ENCODE assay signal across 23 cellular contexts in the genomic region with DNA sequence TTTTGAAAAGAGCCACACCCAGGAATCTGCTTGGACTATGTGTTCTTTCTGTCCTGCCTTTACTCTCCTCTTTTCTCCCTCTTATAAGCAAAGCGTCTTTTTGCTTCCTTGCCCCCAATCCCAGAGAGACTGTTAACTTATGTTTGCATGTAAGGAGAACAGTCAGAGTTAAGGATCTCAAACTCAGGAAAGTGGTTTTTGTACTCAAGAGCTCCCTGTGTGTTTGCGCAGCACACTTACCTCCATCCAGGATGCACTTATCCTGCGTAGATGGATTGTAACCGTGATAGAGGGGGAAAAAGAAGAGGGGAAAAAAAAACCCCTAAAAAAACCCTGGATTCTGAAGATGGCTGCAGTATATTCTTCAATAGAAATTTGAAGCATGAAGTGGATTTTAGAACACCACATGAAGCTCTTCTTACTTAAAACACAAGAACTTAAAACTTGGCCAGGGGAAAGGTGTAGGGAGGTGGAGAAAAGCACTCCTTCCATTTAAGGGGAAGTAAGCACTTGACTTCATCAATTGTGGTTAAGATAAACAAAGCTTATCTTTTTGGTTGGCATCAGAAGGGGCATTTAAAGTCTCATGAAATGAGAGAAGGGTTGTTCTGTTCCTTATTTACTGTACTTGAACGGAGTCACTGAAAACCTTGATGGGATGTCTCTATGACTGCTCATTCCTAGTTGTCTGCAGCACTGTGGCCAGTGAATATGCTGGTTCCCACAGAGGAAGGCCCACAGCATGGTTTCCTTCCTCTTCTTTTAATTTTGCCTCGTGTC.
DNase-seq lines count a peak whose midpoint lies in the region; ATAC-seq and TF ChIP-seq lines count a peak whose summit lies in the region.
"Had no signal": no experiment of that assay in that cellular context is flagged by ENCODE, and none has a peak within 500 bp of the region (broad histone marks: within the 10 kb centered on the region; RNA-seq: fewer than 3 reads in every experiment).

No MANE protein-coding gene starts in this region.

- H3K27me3 Mint-ChIP-seq in activated B cell treated with CpG ODN at 0.5 μM for 24 hours = no peaks in the 10 kb centered on the region
- peaks cover 3 to 7% of the 10 kb centered on the region in 2 donors for H3K27me3 Mint-ChIP-seq in natural killer cell treated with Interleukin-12 subunit alpha and Interleukin-12 subunit beta and Interleukin-15 and Interleukin-18, amount 100 ng/mL, for 72 hours
- H3K27me3 Mint-ChIP-seq in T-cell = no peaks in the 10 kb centered on the region

- no peaks in the 10 kb centered on the region for H3K9me3 Mint-ChIP-seq in activated B cell treated with CpG ODN at 0.5 μM for 24 hours
- no peaks in the 10 kb centered on the region for H3K9me3 Mint-ChIP-seq in natural killer cell treated with Interleukin-12 subunit alpha and Interleukin-12 subunit beta and Interleukin-15 and Interleukin-18, amount 100 ng/mL, for 72 hours
- H3K9me3 Mint-ChIP-seq in T-cell = peaks cover 0 to 3% (median 0%) of the 10 kb centered on the region in 3 donors
- H3K9me3 Mint-ChIP-seq: activated naive CD8-positive, alpha-beta T cell treated with anti-CD3 and anti-CD28 coated beads, Interleukin-2, amount 50 U/mL, for 24 hours; activated T-helper 2 cell treated with anti-CD3 and anti-CD28 coated beads, Interferon-gamma antibody, Interleukin-2, Interleukin-4, amounts not matched to agents 10 μg/mL and 5 μg/mL and 100 μg/mL, durations not matched to agents 14 hours and 24 hours and 36 hours; CD8-positive, alpha-beta T cell had no signal

- ATAC-seq in activated B cell treated with CpG ODN at 0.5 μM for 24 hours (ENCODE audit: low read depth) (peak; percentile 16), GM21529 (IDR thresholded peaks at IDR 0.05; ENCODE audit: unreplicated experiment) (no peak), T-cell (replicated peaks in 1 of 4) (no peak)
- ATAC-seq in natural killer cell treated with Interleukin-12 subunit alpha and Interleukin-12 subunit beta and Interleukin-15 and Interleukin-18, amount 100 ng/mL, for 72 hours = no peak
- ATAC-seq: activated naive CD8-positive, alpha-beta T cell treated with anti-CD3 and anti-CD28 coated beads, Interleukin-2, amount 50 U/mL, for 24 hours; body of pancreas; CD8-positive, alpha-beta T cell; effector memory CD8-positive, alpha-beta T cell; gastroesophageal sphincter; Right ventricle myocardium inferior had no signal

- POLR2A ChIA-PET in activated B cell treated with CpG ODN at 0.5 μM for 24 hours (lab: Charles Lee) = interaction anchor here (0.6 to 1.9 kb wide), 4 partner anchors 12 to 196 kb away, joined by 3 to 7 read pairs (median 4); no protein-coding TSS in a partner anchor
- POLR2A ChIA-PET in T-cell (lab: Charles Lee) = interaction anchor here in 1 of 2 donors (0.6 kb wide), 1 partner anchor 1394 kb away, joined by 3 read pairs; no protein-coding TSS in a partner anchor

- H3K27ac Mint-ChIP-seq in activated B cell treated with CpG ODN at 0.5 μM for 24 hours (peak overlapping the region; percentile 96), T-cell (no peak overlapping the region)
- no peak overlapping the region for H3K27ac Mint-ChIP-seq in natural killer cell treated with Interleukin-12 subunit alpha and Interleukin-12 subunit beta and Interleukin-15 and Interleukin-18, amount 100 ng/mL, for 72 hours
- H3K27ac Mint-ChIP-seq: activated naive CD8-positive, alpha-beta T cell treated with anti-CD3 and anti-CD28 coated beads, Interleukin-2, amount 50 U/mL, for 24 hours; activated T-helper 2 cell treated with anti-CD3 and anti-CD28 coated beads, Interferon-gamma antibody, Interleukin-2, Interleukin-4, amounts not matched to agents 10 μg/mL and 5 μg/mL and 100 μg/mL, durations not matched to agents 14 hours and 24 hours and 36 hours; CD8-positive, alpha-beta T cell; effector memory CD8-positive, alpha-beta T cell had no signal

- H3K36me3 Mint-ChIP-seq in activated B cell treated with CpG ODN at 0.5 μM for 24 hours (ENCODE audit: low read depth) = peaks cover 6% of the 10 kb centered on the region
- no peaks in the 10 kb centered on the region for H3K36me3 Mint-ChIP-seq in natural killer cell treated with Interleukin-12 subunit alpha and Interleukin-12 subunit beta and Interleukin-15 and Interleukin-18, amount 100 ng/mL, for 72 hours
- no peaks in the 10 kb centered on the region for H3K36me3 Mint-ChIP-seq in T-cell
- H3K36me3 Mint-ChIP-seq: CD8-positive, alpha-beta T cell had no signal

- DNase-seq in NOMO-1 treated with DMSO at 0.1 percent for 48 hours (lab: John Stamatoyannopoulos, UW; ENCODE audit: unreplicated experiment) = peak; percentile 51
- DNase-seq in NOMO-1 treated with dmso at 0.1 percent for 144 hours (lab: John Stamatoyannopoulos, UW; ENCODE audit: unreplicated experiment) = no peak
- DNase-seq in NCI-H187 (lab: John Stamatoyannopoulos, UW) = peak; percentile 74 to 75
- DNase-seq in activated B cell treated with CpG ODN at 0.5 μM for 24 hours = no peak
- no peak for DNase-seq in activated gamma-delta T cell treated with Interleukin-2 at 50 U/mL for 16 hours
- DNase-seq in natural killer cell treated with Interleukin-12 subunit alpha and Interleukin-12 subunit beta and Interleukin-15 and Interleukin-18, amount 100 ng/mL, for 72 hours (ENCODE audit: low spot score) = no peak
- no peak for DNase-seq in T-cell
- DNase-seq: activated CD4-positive, alpha-beta T cell treated with anti-CD3 and anti-CD28 coated beads, Interleukin-2, amount 50 U/mL, for 1 hour; activated CD8-positive, alpha-beta memory T cell treated with anti-CD3 and anti-CD28 coated beads, Interleukin-2, amount 50 U/mL, for 4 hours; activated naive CD8-positive, alpha-beta T cell treated with anti-CD3 and anti-CD28 coated beads, Interleukin-2, amount 50 U/mL, for 24 hours; body of pancreas; CD8-positive, alpha-beta T cell; DND-41; effector memory CD8-positive, alpha-beta T cell; HCEC 1CT; kidney glomerular epithelial cell; NCI-H1694; NCI-H510A; T-helper 1 cell had no signal

- no peak for TF ChIP-seq CTCF in activated B cell treated with CpG ODN at 0.5 μM for 24 hours (IDR thresholded peaks at IDR 0.05)

- peak overlapping the region; percentile 8 for H3K4me3 Mint-ChIP-seq in activated B cell treated with CpG ODN at 0.5 μM for 24 hours
- no peak overlapping the region for H3K4me3 Mint-ChIP-seq in natural killer cell treated with Interleukin-12 subunit alpha and Interleukin-12 subunit beta and Interleukin-15 and Interleukin-18, amount 100 ng/mL, for 72 hours
- H3K4me3 Mint-ChIP-seq in T-cell = no peak overlapping the region
- H3K4me3 Mint-ChIP-seq: activated naive CD8-positive, alpha-beta T cell treated with anti-CD3 and anti-CD28 coated beads, Interleukin-2, amount 50 U/mL, for 24 hours; CD8-positive, alpha-beta T cell; effector memory CD8-positive, alpha-beta T cell had no signal

- H3K4me1 Mint-ChIP-seq in activated B cell treated with CpG ODN at 0.5 μM for 24 hours = peaks cover 66% of the 10 kb centered on the region
- H3K4me1 Mint-ChIP-seq in natural killer cell treated with Interleukin-12 subunit alpha and Interleukin-12 subunit beta and Interleukin-15 and Interleukin-18, amount 100 ng/mL, for 72 hours (ENCODE audit: low read depth in 2 of 2) = peaks cover 24 to 33% of the 10 kb centered on the region in 2 donors
- peaks cover 12 to 29% (median 23%) of the 10 kb centered on the region in 3 donors for H3K4me1 Mint-ChIP-seq in T-cell

- CTCF ChIA-PET in activated B cell treated with CpG ODN at 0.5 μM for 24 hours (lab: Charles Lee) (no interaction called here), T-cell (lab: Charles Lee) (no interaction called here)

- intact Hi-C loops in activated B cell treated with CpG ODN at 0.5 μM for 24 hours (cut with micrococcal nuclease) = no loop called here

Comparison
In these comparisons a context has a peak if more than half of its experiments do, and no peak if none do; other contexts are left out.
1. DNase-seq: peak in NOMO-1 treated with DMSO at 0.1 percent for 48 hours (single experiment) and NCI-H187 (2 of 2); none in NOMO-1 treated with dmso at 0.1 percent for 144 hours (single experiment), activated B cell treated with CpG ODN at 0.5 μM for 24 hours (single experiment), activated gamma-delta T cell treated with Interleukin-2 at 50 U/mL for 16 hours (single experiment), natural killer cell treated with Interleukin-12 subunit alpha and Interleukin-12 subunit beta and Interleukin-15 and Interleukin-18, amount 100 ng/mL, for 72 hours (single experiment) and T-cell (0 of 34).